Comparison of ENCODE assay signal across 8 cellular contexts in genomic region chr16:22206847-22207714, GRCh38. TPM values are rescaled to one million over a fixed set of nuclear protein-coding genes. Genes with fewer than 3 reads are reported as not detected.
DNase-seq lines count a peak whose midpoint lies in the region; ATAC-seq and TF ChIP-seq lines count a peak whose summit lies in the region.

No MANE protein-coding gene starts in this region.

- peaks cover 8 to 9% of the 10 kb centered on the region in 2 donors for H3K36me3 Mint-ChIP-seq in CD4-positive, alpha-beta memory T cell

- peaks cover 5% of the 10 kb centered on the region; the same call in 1 of the 2 replicates for H4K20me1 ChIP-seq in Karpas-422 (ENCODE audit: insufficient read depth, low read depth, low read length)

- no peaks in the 10 kb centered on the region for H3K9me3 ChIP-seq in CD4-positive, alpha-beta memory T cell (ENCODE audit: control insufficient read depth in 1 of 2, low read length in 2 of 2)
- H3K9me3 ChIP-seq in Karpas-422 (ENCODE audit: low read length) = peaks cover 5% of the 10 kb centered on the region; the same call in 1 of the 2 replicates
- H3K9me3 ChIP-seq in left ventricle myocardium inferior (replicated peaks) = peaks cover 4% of the 10 kb centered on the region
- H3K9me3 ChIP-seq in prostate gland = no peaks in the 10 kb centered on the region

- H3K4me2 ChIP-seq in Karpas-422 (ENCODE audit: low read depth, low read length, poor library complexity, severe bottlenecking) = peak overlapping the region; percentile 80

- peak overlapping the region; percentile 68 for H3K27ac ChIP-seq in CD4-positive, alpha-beta memory T cell (ENCODE audit: low read depth, low read length)
- peak overlapping the region; percentile 81 for H3K27ac ChIP-seq in Karpas-422 (ENCODE audit: low read length)
- H3K27ac ChIP-seq in left ventricle myocardium inferior (replicated peaks) = peak overlapping the region; percentile 98
- H3K27ac ChIP-seq in prostate gland = peak overlapping the region; percentile 90 to 91

- no peaks in the 10 kb centered on the region for H3K27me3 Mint-ChIP-seq in CD4-positive, alpha-beta memory T cell

- peak; percentile 58 for ATAC-seq in GM21447 (IDR thresholded peaks at IDR 0.05; ENCODE audit: unreplicated experiment)

- peaks cover 14% of the 10 kb centered on the region for H3K4me1 ChIP-seq in CD4-positive, alpha-beta memory T cell (ENCODE audit: insufficient read depth, low read length)
- H3K4me1 ChIP-seq in Karpas-422 (ENCODE audit: low read length) (peaks cover 43% of the 10 kb centered on the region), left ventricle myocardium inferior (peaks cover 71% of the 10 kb centered on the region), prostate gland (replicated peaks) (peaks cover 21% of the 10 kb centered on the region)

- POLR2A ChIA-PET in CD4-positive, alpha-beta memory T cell (lab: Charles Lee; ENCODE audit: partially characterized antibody) = interaction anchor here (0.8 to 8.1 kb wide), 8 partner anchors 9 to 90 kb away, joined by 4 to 106 read pairs (median 8); partner anchors contain the start of gene POLR3E

- H3K4me3 Mint-ChIP-seq in CD4-positive, alpha-beta memory T cell = peak overlapping the region; percentile 91 to 97 (median 93)

- peak overlapping the region; percentile 17 to 95 (median 85) for H3K27ac Mint-ChIP-seq in CD4-positive, alpha-beta memory T cell

- intact Hi-C loops in CD4-positive, alpha-beta memory T cell (cut with micrococcal nuclease) = loop anchor here (1.0 to 2.0 kb wide), 5 partner anchors 12 to 199 kb away; partner anchors contain the start of gene MOSMO
- intact Hi-C loops in left ventricle myocardium inferior (cut with micrococcal nuclease) = no loop called here
- intact Hi-C loops in prostate gland (cut with DNase I) = loop anchor here (2.0 kb wide), 1 partner anchor 32 kb away; no protein-coding TSS in a partner anchor

- no peak for TF ChIP-seq CTCF in left ventricle myocardium inferior (IDR thresholded peaks at IDR 0.05; ENCODE audit: borderline replicate concordance)
- no peak for TF ChIP-seq CTCF in prostate gland (IDR thresholded peaks at IDR 0.05)

- H2AFZ ChIP-seq in Karpas-422 (ENCODE audit: low read length) = peak overlapping the region; percentile 59; the same call in 1 of the 2 replicates

- H3K4me3 ChIP-seq in CD4-positive, alpha-beta memory T cell (ENCODE audit: low read length in 2 of 2) = peak overlapping the region; percentile 76 to 78
- peak overlapping the region; percentile 80 for H3K4me3 ChIP-seq in Karpas-422 (ENCODE audit: low read length)
- peak overlapping the region; percentile 95 for H3K4me3 ChIP-seq in left ventricle myocardium inferior
- peak overlapping the region; percentile 78 to 97 for H3K4me3 ChIP-seq in prostate gland

- no peaks in the 10 kb centered on the region for H3K27me3 ChIP-seq in CD4-positive, alpha-beta memory T cell (ENCODE audit: insufficient read depth, low read length)
- H3K27me3 ChIP-seq in Karpas-422 (ENCODE audit: low read length) (no peaks in the 10 kb centered on the region), left ventricle myocardium inferior (ENCODE audit: low read depth) (no peaks in the 10 kb centered on the region), prostate gland (replicated peaks; ENCODE audit: insufficient read depth) (no peaks in the 10 kb centered on the region)

- H3K9ac ChIP-seq in Karpas-422 (ENCODE audit: low read length) = peak overlapping the region; percentile 85

- no peaks in the 10 kb centered on the region for H3K9me2 ChIP-seq in Karpas-422 (replicated peaks; ENCODE audit: insufficient read depth, low read length)

- CTCF ChIA-PET in CD4-positive, alpha-beta memory T cell (lab: Charles Lee; ENCODE audit: partially characterized antibody) = interaction anchor here (0.8 to 7.0 kb wide), 9 partner anchors 11 to 207 kb away, joined by 3 to 89 read pairs (median 4); partner anchors contain the start of gene POLR3E

- 5% methylated on average over 35 of the region's 35 CpGs for WGBS in prostate gland

- peaks cover 18 to 40% (median 27%) of the 10 kb centered on the region in 4 donors for H3K4me1 Mint-ChIP-seq in CD4-positive, alpha-beta memory T cell

- DNase-seq in CD4-positive, alpha-beta memory T cell = peak; percentile 33 to 79 (median 37)
- DNase-seq in Karpas-422 (peak; percentile 87), SW480 (ENCODE audit: low spot score) (peak; percentile 35), amygdala (lab: John Stamatoyannopoulos, UW) (peak in 51 of 56 donors; percentile 4 to 84 (median 56)), left ventricle myocardium inferior (peak; percentile 89), prostate gland (ENCODE audit: low spot score) (peak; percentile 87), hepatic stellate cell (ENCODE audit: low spot score) (no peak)

- H3K9me3 Mint-ChIP-seq in CD4-positive, alpha-beta memory T cell = peaks cover 0 to 4% (median 0%) of the 10 kb centered on the region in 8 donors

- no peaks in the 10 kb centered on the region for H3K36me3 ChIP-seq in CD4-positive, alpha-beta memory T cell (ENCODE audit: insufficient read depth, low read length)
- H3K36me3 ChIP-seq in Karpas-422 (ENCODE audit: insufficient read depth, low read length) (peaks cover 9% of the 10 kb centered on the region), left ventricle myocardium inferior (no peaks in the 10 kb centered on the region), prostate gland (no peaks in the 10 kb centered on the region)

- peaks cover 58% of the 10 kb centered on the region for H3K79me2 ChIP-seq in Karpas-422 (ENCODE audit: low read length)

- no peak for TF ChIP-seq POLR2A in prostate gland (IDR thresholded peaks at IDR 0.05)

RNA-seq across cellular contexts. Expression of gene EEF2K, which starts 1.0 kb away (rescaled TPM):
- total RNA-seq in CD4-positive, alpha-beta memory T cell = 10 to 100 TPM; 19.1 to 20.7 TPM
- 1 to 10 TPM in 1 of 2 donors, under 1 TPM in 1; 0.77 to 3.9 TPM for polyA plus RNA-seq in CD4-positive, alpha-beta memory T cell
- 12.1 and 16.0 TPM in 2 replicates for total RNA-seq in Karpas-422 (2014; rRNA removed; shearing (Covaris generic); ENCODE audit: low replicate concordance)
- total RNA-seq in left ventricle myocardium inferior = 22.1 TPM
- 10 to 100 TPM; 58.2 to 75.1 TPM for total RNA-seq in prostate gland

RNA-seq across cellular contexts. Expression of gene SDR42E2, which starts 44.8 kb away (rescaled TPM):
- under 1 TPM; 0.55 to 0.73 TPM for total RNA-seq in CD4-positive, alpha-beta memory T cell
- polyA plus RNA-seq in CD4-positive, alpha-beta memory T cell = under 1 TPM; 0.11 to 0.88 TPM
- total RNA-seq in Karpas-422 (2014; rRNA removed; shearing (Covaris generic); ENCODE audit: low replicate concordance) = not detected in 2 replicates
- total RNA-seq in left ventricle myocardium inferior (0.08 TPM), prostate gland (not detected)
